24 cellular contexts compared by ENCODE assay signal in the genomic region with DNA sequence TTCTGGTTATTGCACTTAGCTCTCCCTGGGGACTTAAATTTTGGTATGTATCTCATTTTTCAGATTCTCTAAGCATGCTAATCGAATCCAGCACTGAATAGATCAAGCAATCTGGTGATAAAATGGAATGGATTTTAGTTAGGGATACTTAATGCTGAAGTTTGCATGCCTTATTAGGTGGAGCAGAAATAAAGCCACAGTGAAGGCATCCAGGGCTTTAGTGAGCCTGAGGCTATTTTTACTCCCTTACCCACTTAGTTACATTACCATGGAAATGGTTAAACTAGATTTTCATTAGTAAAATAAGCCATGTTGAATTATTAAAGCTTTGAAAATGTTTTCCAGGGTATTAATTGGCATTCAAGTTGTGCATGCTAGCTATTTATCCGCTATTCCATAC. TPM values are rescaled to one million over a fixed set of nuclear protein-coding genes. Genes with fewer than 3 reads are reported as not detected.
"Had no signal": no experiment of that assay in that cellular context is flagged by ENCODE, and none has a peak within 500 bp of the region (broad histone marks: within the 10 kb centered on the region; RNA-seq: fewer than 3 reads in every experiment).

No MANE protein-coding gene starts in this region.

- H3K9me3 ChIP-seq: prostate gland, right lobe of liver, suprapubic skin, thyroid gland had no signal

- FAIRE-seq: urothelium cell line had no signal

- H3K27ac ChIP-seq: foreskin keratinocyte, hepatocyte, parathyroid adenoma, prostate gland, right lobe of liver, suprapubic skin, thyroid gland had no signal

- H3K4me3 ChIP-seq: hepatocyte, lung, prostate gland, right lobe of liver, suprapubic skin, thyroid gland had no signal

- H3K4me2 ChIP-seq: hepatocyte had no signal

- H2AFZ ChIP-seq: hepatocyte had no signal

- H3K79me2 ChIP-seq: hepatocyte, parathyroid adenoma had no signal

- DNase-seq: effector memory CD8-positive, alpha-beta T cell; foreskin keratinocyte; head of caudate nucleus; left colon; left ventricle myocardium superior; mesenchymal stem cell; midbrain; right lobe of liver; stimulated activated CD4-positive, alpha-beta T cell treated with anti-CD3 and anti-CD28 coated beads, Interleukin-4, amount 100 ng/mL, for 1 hour; stimulated activated CD8-positive, alpha-beta memory T cell treated with anti-CD3 and anti-CD28 coated beads, Interleukin-4, amount 100 ng/mL, for 48 hours; stimulated activated naive CD8-positive, alpha-beta T cell treated with anti-CD3 and anti-CD28 coated beads, Interleukin-15, Interleukin-2, amounts not matched to agents 100 U/mL and 50 U/mL, for 24 hours; thyroid gland had no signal

- H3K27me3 ChIP-seq: foreskin keratinocyte, right lobe of liver, thyroid gland had no signal

- ATAC-seq: effector memory CD8-positive, alpha-beta T cell; foreskin keratinocyte; left colon; left ventricle myocardium superior; natural killer cell treated with Interleukin-12 subunit alpha and Interleukin-12 subunit beta and Interleukin-15 and Interleukin-18, amount 100 ng/mL, for 72 hours; right lobe of liver; stimulated activated effector memory CD8-positive, alpha-beta T cell treated with anti-CD3 and anti-CD28 coated beads, Interleukin-12 subunit alpha, Interleukin-12 subunit beta, amount 100 ng/mL, for 72 hours; stimulated activated naive CD8-positive, alpha-beta T cell treated with anti-CD3 and anti-CD28 coated beads, Interleukin-15, Interleukin-2, amounts not matched to agents 100 U/mL and 50 U/mL, for 24 hours had no signal

- H3K4me1 ChIP-seq: foreskin keratinocyte, parathyroid adenoma, prostate gland, right lobe of liver, suprapubic skin, thyroid gland had no signal

- H3K36me3 ChIP-seq: prostate gland, right lobe of liver, suprapubic skin, thyroid gland had no signal

- H3K9ac ChIP-seq: parathyroid adenoma had no signal

RNA-seq across cellular contexts. Expression of a gene that starts 1.5 kb away (rescaled TPM):
- total RNA-seq: epithelial cell of proximal tubule; foreskin keratinocyte; kidney epithelial cell; left colon; left ventricle myocardium superior; natural killer cell treated with Interleukin-12 subunit alpha and Interleukin-12 subunit beta and Interleukin-15 and Interleukin-18, amount 100 ng/mL, for 72 hours; omental fat pad; renal cortical epithelial cell; right lobe of liver; thyroid gland had no signal
- polyA plus RNA-seq: foreskin keratinocyte had no signal
